Comparison of ENCODE assay signal across 8 cellular contexts in the genomic region with DNA sequence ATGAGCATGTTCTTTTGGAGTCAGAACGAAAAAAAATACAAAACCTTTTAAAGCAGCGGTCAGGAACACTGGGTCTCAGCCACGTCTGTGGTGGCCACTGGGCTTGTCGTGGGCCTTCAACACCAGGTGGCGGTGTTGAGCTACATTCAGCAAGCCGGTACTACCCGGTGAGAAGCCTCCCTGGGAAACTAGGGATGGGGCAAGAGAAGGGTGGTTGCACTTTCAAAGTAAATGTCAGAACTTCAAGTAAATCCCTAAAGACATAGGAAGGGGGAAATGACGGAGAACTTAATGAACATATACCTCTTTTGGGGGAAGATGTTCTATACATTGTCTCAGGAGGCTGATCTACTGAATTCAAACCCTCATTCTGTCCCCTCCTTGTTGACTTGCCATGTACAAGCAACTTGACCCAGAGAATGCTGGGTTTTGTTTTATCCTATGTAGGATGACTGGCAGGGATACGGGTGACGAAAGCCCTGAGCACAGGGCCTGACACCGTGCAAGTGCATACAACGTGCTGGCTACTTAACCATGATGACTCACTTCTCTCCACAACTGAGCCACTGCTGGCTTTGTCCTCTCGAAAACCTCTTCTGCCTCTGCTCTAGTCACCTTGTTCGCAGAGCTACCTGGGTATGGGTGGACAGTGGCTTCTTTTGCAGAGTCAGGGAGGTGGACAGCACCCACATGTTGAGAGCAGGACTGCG. TPM values are rescaled to one million over a fixed set of nuclear protein-coding genes. Genes with fewer than 3 reads are reported as not detected.
DNase-seq lines count a peak whose midpoint lies in the region; ATAC-seq and TF ChIP-seq lines count a peak whose summit lies in the region.

No MANE protein-coding gene starts in this region.

- ATAC-seq in GM18870 (IDR thresholded peaks at IDR 0.05; ENCODE audit: unreplicated experiment), result no peak

- DNase-seq in EL (peak; percentile 80), H7 (peak; percentile 79), NCI-H1048 (lab: John Stamatoyannopoulos, UW) (peak; percentile 40), T-helper 1 cell (peak; percentile 16 to 58 (median 36)), amniotic stem cell (lab: John Stamatoyannopoulos, UW) (peak; percentile 46), right atrium auricular region (ENCODE audit: low spot score) (peak; percentile 82), retinal pigment epithelial cell (ENCODE audit: low read depth) (peak; percentile 67)

- no peaks in the 10 kb centered on the region for H3K9me3 ChIP-seq in right atrium auricular region

- TF ChIP-seq CTCF in right atrium auricular region (IDR thresholded peaks at IDR 0.05) (peak; percentile 80 to 93), retinal pigment epithelial cell (conservative IDR thresholded peaks at IDR 0.05; ENCODE audit: low read depth, low read length) (peak; percentile 95)

- H3K4me3 ChIP-seq in H7 (ENCODE audit: insufficient read depth, low read depth, low read length), result no peak overlapping the region
- no peak overlapping the region for H3K4me3 ChIP-seq in right atrium auricular region
- no peak overlapping the region for H3K4me3 ChIP-seq in retinal pigment epithelial cell (ENCODE audit: low read length)

- H3K4me1 ChIP-seq in right atrium auricular region, result peaks cover 0 to 8% of the 10 kb centered on the region in 2 donors

- H3K36me3 ChIP-seq in H7 (replicated peaks; ENCODE audit: control insufficient read depth, insufficient read depth, low read length) (no peaks in the 10 kb centered on the region), right atrium auricular region (no peaks in the 10 kb centered on the region)

- no peak overlapping the region for H3K27ac ChIP-seq in right atrium auricular region

- no peaks in the 10 kb centered on the region for H3K27me3 ChIP-seq in H7 (ENCODE audit: control insufficient read depth, insufficient read depth, low read length)
- H3K27me3 ChIP-seq in right atrium auricular region, result no peaks in the 10 kb centered on the region

RNA-seq across cellular contexts. Expression of gene BAMBI, which starts 49.0 kb away (rescaled TPM):
- total RNA-seq in H7 (2014; rRNA removed; shearing (Covaris generic)), result 74.9 and 79.1 TPM in 2 replicates
- total RNA-seq in right atrium auricular region, result 10 to 100 TPM; 61.1 to 92.7 TPM
